ENCODE assay signal across 10 cellular contexts in the genomic region with DNA sequence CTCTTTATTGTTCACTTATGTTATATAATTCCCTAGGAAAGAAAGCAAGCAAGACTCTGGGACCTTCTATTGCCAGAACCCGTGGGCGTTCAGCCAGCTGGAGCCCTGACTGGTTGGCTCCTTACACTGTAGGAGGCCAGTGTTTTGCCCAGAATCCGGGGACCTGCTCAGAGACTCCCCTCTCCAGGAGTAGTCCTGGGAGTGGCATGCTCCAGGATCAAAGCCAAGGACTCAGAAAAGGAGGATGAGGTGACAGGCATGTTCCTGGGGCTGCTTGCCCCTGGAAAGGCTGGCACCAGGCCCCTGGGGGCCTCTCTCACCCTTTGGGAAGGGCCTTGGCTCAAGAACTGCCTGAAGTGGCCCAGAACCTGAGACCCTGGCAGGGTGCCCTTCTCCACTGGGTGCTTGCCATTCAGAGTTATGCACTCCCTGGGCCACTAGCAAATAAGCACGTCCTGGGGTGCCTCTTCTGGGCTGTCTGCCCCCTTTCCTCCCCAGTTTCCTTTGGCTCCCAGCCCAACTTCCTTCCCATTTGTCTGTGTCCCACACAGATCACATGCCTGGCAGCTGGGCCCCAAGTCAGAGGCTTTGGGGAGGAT. TPM values are rescaled to one million over a fixed set of nuclear protein-coding genes. Genes with fewer than 3 reads are reported as not detected.
A peak's percentile ranks its signal among the peaks of the same experiment; 100 is the strongest.
DNase-seq lines count a peak whose midpoint lies in the region; ATAC-seq and TF ChIP-seq lines count a peak whose summit lies in the region.
"Had no signal": no experiment of that assay in that cellular context is flagged by ENCODE, and none has a peak within 500 bp of the region (broad histone marks: within the 10 kb centered on the region; RNA-seq: fewer than 3 reads in every experiment).

No MANE protein-coding gene starts in this region.

- H3K9me3 ChIP-seq in esophagus squamous epithelium: no peaks in the 10 kb centered on the region
- H3K9me3 ChIP-seq: mucosa of descending colon had no signal

- H3K4me3 Mint-ChIP-seq in activated T-helper 1 cell treated with anti-CD3 and anti-CD28 coated beads, Interleukin-12 subunit alpha, Interleukin-12 subunit beta, Interleukin-2, Interleukin-4 antibody, amounts not matched to agents 30 ng/mL and 10 ng/mL and 1 ng/mL, durations not matched to agents 14 hours and 24 hours and 36 hours: no peak overlapping the region

- TF ChIP-seq CTCF in esophagus squamous epithelium (IDR thresholded peaks at IDR 0.05) (peak in 1 of 6 experiments; percentile 4), omental fat pad (IDR thresholded peaks at IDR 0.05) (no peak)

- H3K27me3 Mint-ChIP-seq in activated T-helper 1 cell treated with anti-CD3 and anti-CD28 coated beads, Interleukin-12 subunit alpha, Interleukin-12 subunit beta, Interleukin-2, Interleukin-4 antibody, amounts not matched to agents 30 ng/mL and 10 ng/mL and 1 ng/mL, durations not matched to agents 14 hours and 24 hours and 36 hours (ENCODE audit: insufficient read depth): peaks cover 7% of the 10 kb centered on the region

- H3K36me3 ChIP-seq in esophagus squamous epithelium: no peaks in the 10 kb centered on the region

- no peak overlapping the region for H3K27ac Mint-ChIP-seq in activated T-helper 1 cell treated with anti-CD3 and anti-CD28 coated beads, Interleukin-12 subunit alpha, Interleukin-12 subunit beta, Interleukin-2, Interleukin-4 antibody, amounts not matched to agents 30 ng/mL and 10 ng/mL and 1 ng/mL, durations not matched to agents 14 hours and 24 hours and 36 hours

- no peak for TF ChIP-seq POLR2A in esophagus squamous epithelium (IDR thresholded peaks at IDR 0.05)

- H3K4me1 Mint-ChIP-seq in activated T-helper 1 cell treated with anti-CD3 and anti-CD28 coated beads, Interleukin-12 subunit alpha, Interleukin-12 subunit beta, Interleukin-2, Interleukin-4 antibody, amounts not matched to agents 30 ng/mL and 10 ng/mL and 1 ng/mL, durations not matched to agents 14 hours and 24 hours and 36 hours (ENCODE audit: low read depth): no peaks in the 10 kb centered on the region

- H3K27ac ChIP-seq in esophagus squamous epithelium: peak overlapping the region; percentile 84 to 95 (median 89)

- no peaks in the 10 kb centered on the region for H3K27me3 ChIP-seq in esophagus squamous epithelium

- DNase-seq in AML-193 (lab: John Stamatoyannopoulos, UW): peak; percentile 47 to 55
- peak; percentile 64 for DNase-seq in NCI-H2196 (lab: John Stamatoyannopoulos, UW; ENCODE audit: unreplicated experiment)
- DNase-seq in esophagus squamous epithelium (lab: John Stamatoyannopoulos, UW): no peak
- DNase-seq in omental fat pad (ENCODE audit: low spot score): no peak
- DNase-seq in activated effector memory CD4-positive, alpha-beta T cell treated with Interleukin-2 at 50 U/mL for 16 hours: no peak
- no peak for DNase-seq in T-helper 9 cell
- DNase-seq in germinal center (ENCODE audit: low spot score): no peak
- no peak for DNase-seq in activated T-helper 1 cell treated with anti-CD3 and anti-CD28 coated beads, Interleukin-12 subunit alpha, Interleukin-12 subunit beta, Interleukin-2, Interleukin-4 antibody, amounts not matched to agents 30 ng/mL and 10 ng/mL and 1 ng/mL, durations not matched to agents 14 hours and 24 hours and 36 hours (ENCODE audit: low spot score)
- DNase-seq: T-helper 2 cell had no signal

- ATAC-seq in omental fat pad (ENCODE audit: low FRiP score): peak; percentile 49
- ATAC-seq: mucosa of descending colon had no signal

- 9 to 13% methylated on average over 3 to 4 of the region's 4 CpGs for WGBS in esophagus squamous epithelium, 2 donors

- no peak overlapping the region for H3K4me3 ChIP-seq in esophagus squamous epithelium
- H3K4me3 ChIP-seq: mucosa of descending colon had no signal

- H3K4me1 ChIP-seq in esophagus squamous epithelium: peaks cover 37 to 96% (median 40%) of the 10 kb centered on the region in 3 donors

- no peaks in the 10 kb centered on the region for H3K36me3 Mint-ChIP-seq in activated T-helper 1 cell treated with anti-CD3 and anti-CD28 coated beads, Interleukin-12 subunit alpha, Interleukin-12 subunit beta, Interleukin-2, Interleukin-4 antibody, amounts not matched to agents 30 ng/mL and 10 ng/mL and 1 ng/mL, durations not matched to agents 14 hours and 24 hours and 36 hours (ENCODE audit: low read depth)

- H3K9me3 Mint-ChIP-seq in activated T-helper 1 cell treated with anti-CD3 and anti-CD28 coated beads, Interleukin-12 subunit alpha, Interleukin-12 subunit beta, Interleukin-2, Interleukin-4 antibody, amounts not matched to agents 30 ng/mL and 10 ng/mL and 1 ng/mL, durations not matched to agents 14 hours and 24 hours and 36 hours: no peaks in the 10 kb centered on the region

- intact Hi-C loops in esophagus squamous epithelium (cut with DNase I): no loop called here
- intact Hi-C loops in activated T-helper 1 cell treated with anti-CD3 and anti-CD28 coated beads, Interleukin-12 subunit alpha, Interleukin-12 subunit beta, Interleukin-2, Interleukin-4 antibody, amounts not matched to agents 30 ng/mL and 10 ng/mL and 1 ng/mL, durations not matched to agents 14 hours and 24 hours and 36 hours (cut with micrococcal nuclease): no loop called here

RNA-seq across cellular contexts. Expression of a gene that starts 19.5 kb away (rescaled TPM):
- total RNA-seq in esophagus squamous epithelium (1 to 10 TPM; 1.3 to 3.4 (median 1.8) TPM), omental fat pad (1 to 10 TPM; 1.2 to 6.2 (median 2.7) TPM)
- total RNA-seq in activated T-helper 1 cell treated with anti-CD3 and anti-CD28 coated beads, Interleukin-12 subunit alpha, Interleukin-12 subunit beta, Interleukin-2, Interleukin-4 antibody, amounts not matched to agents 30 ng/mL and 10 ng/mL and 1 ng/mL, durations not matched to agents 14 hours and 24 hours and 36 hours: 5.3 and 6.2 TPM in 2 replicates

RNA-seq across cellular contexts. Expression of a gene that starts 32.0 kb away (rescaled TPM):
- total RNA-seq in esophagus squamous epithelium (100 to 1,000 TPM; 214 to 388 (median 335) TPM), omental fat pad (100 to 1,000 TPM in 1 of 4 donors, 10 to 100 TPM in 3; 78.3 to 115 (median 86.1) TPM)
- total RNA-seq in activated T-helper 1 cell treated with anti-CD3 and anti-CD28 coated beads, Interleukin-12 subunit alpha, Interleukin-12 subunit beta, Interleukin-2, Interleukin-4 antibody, amounts not matched to agents 30 ng/mL and 10 ng/mL and 1 ng/mL, durations not matched to agents 14 hours and 24 hours and 36 hours: 128 and 130 TPM in 2 replicates

Comparison
In these comparisons a context has a peak if more than half of its experiments do, and no peak if none do; other contexts are left out.
1. DNase-seq: peak in AML-193 (2 of 2) and NCI-H2196 (single experiment); none in esophagus squamous epithelium (single experiment), omental fat pad (single experiment), activated effector memory CD4-positive, alpha-beta T cell treated with Interleukin-2 at 50 U/mL for 16 hours (single experiment), T-helper 9 cell (single experiment), germinal center (single experiment) and activated T-helper 1 cell treated with anti-CD3 and anti-CD28 coated beads, Interleukin-12 subunit alpha, Interleukin-12 subunit beta, Interleukin-2, Interleukin-4 antibody, amounts not matched to agents 30 ng/mL and 10 ng/mL and 1 ng/mL, durations not matched to agents 14 hours and 24 hours and 36 hours (single experiment).